12 cellular contexts compared by ENCODE assay signal in the genomic region with DNA sequence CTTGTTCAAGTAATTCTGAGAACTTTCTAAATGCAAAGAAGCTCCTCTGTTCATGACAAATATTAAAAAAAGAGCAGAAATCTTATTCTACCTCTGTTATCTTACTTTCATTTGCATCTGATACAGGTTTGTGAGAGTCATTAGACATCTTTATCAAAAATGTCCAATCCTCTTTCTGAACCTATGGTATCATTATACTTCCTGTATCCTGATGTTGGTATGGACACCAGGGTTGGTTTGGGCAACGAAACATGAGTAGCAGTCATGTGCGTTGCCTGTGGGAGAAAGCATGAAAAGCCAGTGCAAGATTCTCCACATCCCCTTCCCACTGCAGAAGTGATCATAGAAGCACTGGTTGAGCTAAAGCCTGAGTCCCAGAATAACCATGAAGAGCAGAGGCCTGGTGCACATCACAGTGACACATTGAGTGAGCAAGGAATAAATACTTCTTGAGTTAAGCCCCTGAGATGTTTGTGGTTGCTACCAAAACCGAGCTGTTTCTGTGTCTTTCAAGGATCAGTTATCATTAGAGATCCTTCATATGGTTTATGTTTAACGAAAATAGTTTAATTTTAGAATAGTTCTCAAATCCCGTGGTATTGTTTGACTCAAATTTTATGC.
DNase-seq lines count a peak whose midpoint lies in the region; ATAC-seq, FAIRE-seq and TF ChIP-seq lines count a peak whose summit lies in the region.
"Had no signal": no experiment of that assay in that cellular context is flagged by ENCODE, and none has a peak within 500 bp of the region (broad histone marks: within the 10 kb centered on the region; RNA-seq: fewer than 3 reads in every experiment).

No MANE protein-coding gene starts in this region.

- no peak overlapping the region for H3K4me3 ChIP-seq in smooth muscle cell
- no peak overlapping the region for H3K4me3 ChIP-seq in CD4-positive, alpha-beta memory T cell (ENCODE audit: low read length in 2 of 2)

- no peaks in the 10 kb centered on the region for H3K27me3 ChIP-seq in smooth muscle cell (ENCODE audit: low read depth)
- no peaks in the 10 kb centered on the region for H3K27me3 ChIP-seq in CD4-positive, alpha-beta memory T cell (ENCODE audit: insufficient read depth, low read length)

- no peaks in the 10 kb centered on the region for H3K27me3 Mint-ChIP-seq in CD4-positive, alpha-beta memory T cell

- POLR2A ChIA-PET in CD4-positive, alpha-beta memory T cell (lab: Charles Lee; ENCODE audit: partially characterized antibody), result no interaction called here

- H3K27ac Mint-ChIP-seq in CD4-positive, alpha-beta memory T cell, result no peak overlapping the region

- no peaks in the 10 kb centered on the region for H3K36me3 ChIP-seq in smooth muscle cell (ENCODE audit: low read depth)
- no peaks in the 10 kb centered on the region for H3K36me3 ChIP-seq in CD4-positive, alpha-beta memory T cell (ENCODE audit: insufficient read depth, low read length)

- H3K27ac ChIP-seq in smooth muscle cell (ENCODE audit: low read depth), result peak overlapping the region; percentile 50
- no peak overlapping the region for H3K27ac ChIP-seq in CD4-positive, alpha-beta memory T cell (ENCODE audit: low read depth, low read length)

- no peak for TF ChIP-seq CTCF in smooth muscle cell (IDR thresholded peaks at IDR 0.05; ENCODE audit: borderline replicate concordance, insufficient read depth, poor library complexity, severe bottlenecking)

- H3K4me3 Mint-ChIP-seq in CD4-positive, alpha-beta memory T cell, result no peak overlapping the region
- H3K4me3 Mint-ChIP-seq: neural crest cell had no signal

- no peak overlapping the region for H2AFZ ChIP-seq in smooth muscle cell (ENCODE audit: low read depth)

- WGBS in smooth muscle cell (ENCODE audit: low lambda C conversion rate), result 11% methylated on average over 5 of the region's 5 CpGs

- H4K20me1 ChIP-seq in smooth muscle cell (ENCODE audit: low read depth), result no peaks in the 10 kb centered on the region

- FAIRE-seq in GM19239 (lab: Jason Lieb, UNC), result peak; percentile 85
- FAIRE-seq: H54 had no signal

- no peaks in the 10 kb centered on the region for H3F3A ChIP-seq in smooth muscle cell (ENCODE audit: low read depth)

- H3K36me3 Mint-ChIP-seq in CD4-positive, alpha-beta memory T cell, result no peaks in the 10 kb centered on the region

- H3K4me1 Mint-ChIP-seq in CD4-positive, alpha-beta memory T cell, result no peaks in the 10 kb centered on the region
- H3K4me1 Mint-ChIP-seq: neural crest cell had no signal

- H3K9me3 ChIP-seq in smooth muscle cell (replicated peaks; ENCODE audit: low read depth), result no peaks in the 10 kb centered on the region
- H3K9me3 ChIP-seq in CD4-positive, alpha-beta memory T cell (ENCODE audit: control insufficient read depth in 1 of 2, low read length in 2 of 2), result no peaks in the 10 kb centered on the region

- DNase-seq in GM19239 (ENCODE audit: insufficient read length, low spot score), result peak; percentile 2
- no peak for DNase-seq in smooth muscle cell (lab: John Stamatoyannopoulos, UW; ENCODE audit: unreplicated experiment)
- DNase-seq in DMS79 (lab: John Stamatoyannopoulos, UW), result no peak
- DNase-seq in CD4-positive, alpha-beta memory T cell, result no peak
- no peak for DNase-seq in SHP77 (lab: John Stamatoyannopoulos, UW)
- DNase-seq: anterior cingulate cortex, NCI-H82, T-helper 1 cell had no signal

- no peaks in the 10 kb centered on the region for H3K4me1 ChIP-seq in smooth muscle cell (ENCODE audit: low read depth)
- no peaks in the 10 kb centered on the region for H3K4me1 ChIP-seq in CD4-positive, alpha-beta memory T cell (ENCODE audit: insufficient read depth, low read length)

- CTCF ChIA-PET in CD4-positive, alpha-beta memory T cell (lab: Charles Lee; ENCODE audit: partially characterized antibody), result no interaction called here

- H3K4me2 ChIP-seq in smooth muscle cell, result peak overlapping the region; percentile 69

- intact Hi-C loops in CD4-positive, alpha-beta memory T cell (cut with micrococcal nuclease), result no loop called here

- no peak overlapping the region for H3K9ac ChIP-seq in smooth muscle cell (ENCODE audit: low read depth)

- peaks cover 0 to 5% (median 1%) of the 10 kb centered on the region in 8 donors for H3K9me3 Mint-ChIP-seq in CD4-positive, alpha-beta memory T cell

- peak; percentile 90 for ATAC-seq in HG02623 (IDR thresholded peaks at IDR 0.05; ENCODE audit: unreplicated experiment)
- peak; percentile 97 for ATAC-seq in HG03432 (IDR thresholded peaks at IDR 0.05; ENCODE audit: unreplicated experiment)

- no peaks in the 10 kb centered on the region for H3K79me2 ChIP-seq in smooth muscle cell (ENCODE audit: low read depth)
